In genomic region chr15:101176625-101177024, GRCh38 we compare ENCODE assay signal across 1 cellular context.
TF ChIP-seq lines count a peak whose summit lies in the region.

No MANE protein-coding gene starts in this region.

TF ChIP-seq in HepG2, 621 proteins besides CTCF, POLR2A, EP300 and RAD21 (continued from another document):
- TF ChIP-seq HNF4G (IDR thresholded peaks at IDR 0.05; ENCODE audit: borderline replicate concordance, low read depth, low read length) (no peak), HNF4G (CRISPR knock-in tag; IDR thresholded peaks at IDR 0.05; ENCODE audit: borderline replicate concordance, low read depth) (no peak), ZKSCAN1 (IDR thresholded peaks at IDR 0.05; ENCODE audit: low read length) (no peak), ZMYM3 (CRISPR knock-in tag; IDR thresholded peaks at IDR 0.05) (peak; percentile 34; the same call in 1 of the 2 replicates), ZBTB33 (CRISPR knock-in tag; IDR thresholded peaks at IDR 0.05) (0 out of 2 replicates have a peak, but pooled peaks have one; percentile 52), TCF7 (IDR thresholded peaks at IDR 0.05; ENCODE audit: low read depth) (0 out of 2 replicates have a peak, but pooled peaks have one; percentile 9), ZNF350 (CRISPR knock-in tag; IDR thresholded peaks at IDR 0.05; ENCODE audit: borderline replicate concordance, low read depth) (no peak), ZMYM2 (CRISPR knock-in tag; IDR thresholded peaks at IDR 0.05) (peak; percentile 59; the same call in 1 of the 2 replicates), ARID5B (CRISPR knock-in tag; IDR thresholded peaks at IDR 0.05) (peak; percentile 49; the same call in 1 of the 2 replicates), SOX13 (IDR thresholded peaks at IDR 0.05) (0 out of 2 replicates have a peak, but pooled peaks have one; percentile 28), SOX13 (CRISPR knock-in tag; conservative IDR thresholded peaks at IDR 0.05 in 1 of 2, IDR thresholded peaks at IDR 0.05 in 1 of 2) (peak in 1 of 2 experiments; percentile 77; a peak in 2 of 4 replicates), NCOR1 (IDR thresholded peaks at IDR 0.05; ENCODE audit: borderline replicate concordance, low read length) (no peak), HNRNPLL (IDR thresholded peaks at IDR 0.05; ENCODE audit: low read depth, low read length, poor library complexity, severe bottlenecking) (no peak), ELF4 (CRISPR knock-in tag; IDR thresholded peaks at IDR 0.05; ENCODE audit: borderline replicate concordance) (no peak), HIVEP1 (CRISPR knock-in tag; IDR thresholded peaks at IDR 0.05) (no peak), SMARCE1 (IDR thresholded peaks at IDR 0.05; ENCODE audit: borderline replicate concordance) (no peak), SOX6 (IDR thresholded peaks at IDR 0.05) (no peak), SOX6 (CRISPR knock-in tag; IDR thresholded peaks at IDR 0.05) (peak; percentile 79), HOXA7 (CRISPR knock-in tag; IDR thresholded peaks at IDR 0.05) (no peak), CEBPB (IDR thresholded peaks at IDR 0.05; ENCODE audit: borderline replicate concordance, low read depth, low read length) (peak; percentile 57; the same call in 1 of the 2 replicates), CEBPG (CRISPR knock-in tag; IDR thresholded peaks at IDR 0.05) (peak; percentile 79), FOXA3 (CRISPR knock-in tag; IDR thresholded peaks at IDR 0.05) (peak; percentile 6; the same call in 1 of the 2 replicates), ZKSCAN8 (CRISPR knock-in tag; IDR thresholded peaks at IDR 0.05; ENCODE audit: borderline replicate concordance) (no peak), FOXP4 (CRISPR knock-in tag; IDR thresholded peaks at IDR 0.05) (peak; percentile 24; the same call in 1 of the 2 replicates), ZNF460 (CRISPR knock-in tag; IDR thresholded peaks at IDR 0.05; ENCODE audit: borderline replicate concordance) (peak; percentile 93), KDM1A (CRISPR knock-in tag; IDR thresholded peaks at IDR 0.05) (peak; percentile 47; the same call in 1 of the 2 replicates), SCMH1 (CRISPR knock-in tag; IDR thresholded peaks at IDR 0.05; ENCODE audit: borderline replicate concordance) (no peak), MEIS2 (CRISPR knock-in tag; IDR thresholded peaks at IDR 0.05) (no peak), TBX2 (CRISPR knock-in tag; IDR thresholded peaks at IDR 0.05; ENCODE audit: borderline replicate concordance) (no peak), FOXP1 (IDR thresholded peaks at IDR 0.05) (no peak), FOXP1 (CRISPR knock-in tag; IDR thresholded peaks at IDR 0.05) (0 out of 2 replicates have a peak, but pooled peaks have one; percentile 9), ZNF235 (CRISPR knock-in tag; IDR thresholded peaks at IDR 0.05; ENCODE audit: borderline replicate concordance) (no peak), TEAD3 (CRISPR knock-in tag; optimal IDR thresholded peaks at IDR 0.05; ENCODE audit: borderline replicate concordance) (peak; percentile 79), NR2F6 (IDR thresholded peaks at IDR 0.05) (no peak), NR2F6 (CRISPR knock-in tag; IDR thresholded peaks at IDR 0.05) (0 out of 2 replicates have a peak, but pooled peaks have one; percentile 8)
- TF ChIP-seq, protein P1, sequence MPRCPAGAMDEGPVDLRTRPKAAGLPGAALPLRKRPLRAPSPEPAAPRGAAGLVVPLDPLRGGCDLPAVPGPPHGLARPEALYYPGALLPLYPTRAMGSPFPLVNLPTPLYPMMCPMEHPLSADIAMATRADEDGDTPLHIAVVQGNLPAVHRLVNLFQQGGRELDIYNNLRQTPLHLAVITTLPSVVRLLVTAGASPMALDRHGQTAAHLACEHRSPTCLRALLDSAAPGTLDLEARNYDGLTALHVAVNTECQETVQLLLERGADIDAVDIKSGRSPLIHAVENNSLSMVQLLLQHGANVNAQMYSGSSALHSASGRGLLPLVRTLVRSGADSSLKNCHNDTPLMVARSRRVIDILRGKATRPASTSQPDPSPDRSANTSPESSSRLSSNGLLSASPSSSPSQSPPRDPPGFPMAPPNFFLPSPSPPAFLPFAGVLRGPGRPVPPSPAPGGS (CRISPR knock-in tag; IDR thresholded peaks at IDR 0.05): no peak
